Comparison of ENCODE assay signal across 8 cellular contexts in genomic region chr7:151059362-151060112, GRCh38. TPM values are rescaled to one million over a fixed set of nuclear protein-coding genes. Genes with fewer than 3 reads are reported as not detected.
DNase-seq lines count a peak whose midpoint lies in the region; ATAC-seq and TF ChIP-seq lines count a peak whose summit lies in the region.

SLC4A2 (plus strand) TSS chr7:151059589; CDS start chr7:151061988, 2,399 bp downstream.

- TF ChIP-seq POLR2A in GM18505 (IDR thresholded peaks at IDR 0.05; ENCODE audit: borderline replicate concordance, extremely low read depth, insufficient read depth, insufficient read length): peak; percentile 67

- peaks cover 11% of the 10 kb centered on the region for H3K36me3 ChIP-seq in NT2/D1 (ENCODE audit: insufficient read depth, insufficient read length, low read length)

- DNase-seq in ACHN (peak; percentile 87), NT2/D1 (ENCODE audit: low read depth, low spot score) (no peak), activated T-cell treated with anti-CD3 and anti-CD28 coated beads for 1 hour (ENCODE audit: low read depth) (peak; percentile 61), endothelial cell (ENCODE audit: low spot score) (peak; percentile 65), mesothelial cell of epicardium (ENCODE audit: low spot score in 2 of 2, unreplicated experiment in 2 of 2) (peak; percentile 52 to 80)
- DNase-seq in stimulated activated CD8-positive, alpha-beta memory T cell treated with anti-CD3 and anti-CD28 coated beads, Interleukin-4, amount 100 ng/mL, for 24 hours (ENCODE audit: low read depth): peak; percentile 61

- H3K36me3 Mint-ChIP-seq in endothelial cell (ENCODE audit: low read depth, unreplicated experiment) (peaks cover 3% of the 10 kb centered on the region), mesothelial cell of epicardium (peaks cover 4% of the 10 kb centered on the region)

- peaks cover 10% of the 10 kb centered on the region for H3K4me1 ChIP-seq in NT2/D1 (ENCODE audit: insufficient read depth, insufficient read length)

- H3K9ac ChIP-seq in NT2/D1 (ENCODE audit: insufficient read length, low read depth): peak within 1 kb of the TSS; percentile 90

- peak within 1 kb of the TSS; percentile 89 for H3K27ac Mint-ChIP-seq in endothelial cell (ENCODE audit: unreplicated experiment)
- peak within 1 kb of the TSS; percentile 98 for H3K27ac Mint-ChIP-seq in mesothelial cell of epicardium

- H3K9me3 ChIP-seq in NT2/D1 (ENCODE audit: insufficient read depth, low read length): no peaks in the 10 kb centered on the region

- H3K9me3 Mint-ChIP-seq in endothelial cell (ENCODE audit: unreplicated experiment): no peaks in the 10 kb centered on the region
- H3K9me3 Mint-ChIP-seq in mesothelial cell of epicardium: no peaks in the 10 kb centered on the region

- ATAC-seq in GM18505 (IDR thresholded peaks at IDR 0.05; ENCODE audit: unreplicated experiment): peak; percentile 37
- ATAC-seq in HG03159 (IDR thresholded peaks at IDR 0.05; ENCODE audit: unreplicated experiment): peak; percentile 29

- H3K4me1 Mint-ChIP-seq in endothelial cell (ENCODE audit: unreplicated experiment): peaks cover 35% of the 10 kb centered on the region
- peaks cover 54% of the 10 kb centered on the region for H3K4me1 Mint-ChIP-seq in mesothelial cell of epicardium

- H3K27me3 ChIP-seq in NT2/D1 (ENCODE audit: insufficient read depth, insufficient read length): peaks cover 8% of the 10 kb centered on the region

- peaks cover 13% of the 10 kb centered on the region for H3K27me3 Mint-ChIP-seq in endothelial cell (ENCODE audit: unreplicated experiment)
- H3K27me3 Mint-ChIP-seq in mesothelial cell of epicardium (ENCODE audit: low read depth): no peaks in the 10 kb centered on the region

- peak within 1 kb of the TSS; percentile 74 for H3K4me3 ChIP-seq in NT2/D1 (ENCODE audit: insufficient read length, low read depth)

- TF ChIP-seq CTCF in endothelial cell (IDR thresholded peaks at IDR 0.05; ENCODE audit: unreplicated experiment): peak; percentile 67
- TF ChIP-seq CTCF in mesothelial cell of epicardium (IDR thresholded peaks at IDR 0.05; ENCODE audit: unreplicated experiment): peak; percentile 68

- in situ Hi-C loops in ACHN (cut with HindIII; ENCODE audit: low pct_ligation_motif_present, low pct_unique_long_range_greater_than_20kb, low sequenced_read_pairs): no loop called here

- peak within 1 kb of the TSS; percentile 96 for H3K4me3 Mint-ChIP-seq in endothelial cell (ENCODE audit: unreplicated experiment)
- peak within 1 kb of the TSS; percentile 84 for H3K4me3 Mint-ChIP-seq in mesothelial cell of epicardium

RNA-seq across cellular contexts. Expression of gene SLC4A2, which starts in this region (rescaled TPM):
- total RNA-seq in endothelial cell (ENCODE audit: unreplicated experiment) (115 TPM), mesothelial cell of epicardium (236 to 249 TPM (median 243 TPM) in 3 replicates)
